7 cellular contexts compared by ENCODE assay signal in genomic region chr16:57547524-57547923, GRCh38. TPM values are rescaled to one million over a fixed set of nuclear protein-coding genes. Genes with fewer than 3 reads are reported as not detected.
"Had no signal": no experiment of that assay in that cellular context is flagged by ENCODE, and none has a peak within 500 bp of the region (broad histone marks: within the 10 kb centered on the region; RNA-seq: fewer than 3 reads in every experiment).

No MANE protein-coding gene starts in this region.

RNA-seq across cellular contexts. Expression of gene ADGRG5, which starts 5.1 kb away (rescaled TPM):
- total RNA-seq: dermis microvascular lymphatic vessel endothelial cell, endothelial cell of umbilical vein, fibroblast of lung, foreskin keratinocyte, left ventricle myocardium inferior, mammary epithelial cell, myocyte had no signal
